ENCODE assay signal across 9 cellular contexts in genomic region chr6:159110013-159110412, GRCh38. TPM values are rescaled to one million over a fixed set of nuclear protein-coding genes. Genes with fewer than 3 reads are reported as not detected.
A peak's percentile ranks its signal among the peaks of the same experiment; 100 is the strongest.
DNase-seq lines count a peak whose midpoint lies in the region; ATAC-seq and TF ChIP-seq lines count a peak whose summit lies in the region.
"Had no signal": no experiment of that assay in that cellular context is flagged by ENCODE, and none has a peak within 500 bp of the region (broad histone marks: within the 10 kb centered on the region; RNA-seq: fewer than 3 reads in every experiment).

No MANE protein-coding gene starts in this region.

- H3K79me2 ChIP-seq in SU-DHL-6 (ENCODE audit: insufficient read depth, low read length): no peaks in the 10 kb centered on the region

- no peaks in the 10 kb centered on the region for H3K9me3 ChIP-seq in SU-DHL-6 (ENCODE audit: insufficient read depth, low read length)

- peaks cover 6% of the 10 kb centered on the region for H3K4me1 ChIP-seq in foreskin keratinocyte

- no peaks in the 10 kb centered on the region for H3K36me3 Mint-ChIP-seq in stimulated activated naive B cell treated with anti-CD40 and anti-IgM and Interleukin-4, amounts not matched to agents 10 μg/mL and 1 μg/mL and 100 μg/mL, for 72 hours
- H3K36me3 Mint-ChIP-seq: activated naive CD4-positive, alpha-beta T cell treated with anti-CD3 and anti-CD28 coated beads, Interleukin-2, amount 50 U/mL, for 24 hours had no signal

- no peak overlapping the region for H3K9ac ChIP-seq in SU-DHL-6 (ENCODE audit: low read length)

- no peaks in the 10 kb centered on the region for H3K27me3 ChIP-seq in SU-DHL-6 (ENCODE audit: low read length)
- H3K27me3 ChIP-seq in foreskin keratinocyte: no peaks in the 10 kb centered on the region

- DNase-seq in NCI-H345 (lab: John Stamatoyannopoulos, UW): peak; percentile 9
- DNase-seq in NCI-H345 treated with DMSO at 0.1 percent for 48 hours (lab: John Stamatoyannopoulos, UW; ENCODE audit: unreplicated experiment): no peak
- DNase-seq in HS-5 (ENCODE audit: low read depth): peak; percentile 20
- peak in 1 of 2 donors; percentile 56 for DNase-seq in foreskin keratinocyte
- no peak for DNase-seq in stimulated activated naive B cell treated with anti-CD40 and anti-IgM and Interleukin-4, amounts not matched to agents 10 μg/mL and 1 μg/mL and 100 μg/mL, for 72 hours

- H3K4me3 Mint-ChIP-seq in stimulated activated naive B cell treated with anti-CD40 and anti-IgM and Interleukin-4, amounts not matched to agents 10 μg/mL and 1 μg/mL and 100 μg/mL, for 72 hours: no peak overlapping the region

- no peaks in the 10 kb centered on the region for H3K36me3 ChIP-seq in SU-DHL-6 (ENCODE audit: low read length)

- H3K27ac Mint-ChIP-seq in stimulated activated naive B cell treated with anti-CD40 and anti-IgM and Interleukin-4, amounts not matched to agents 10 μg/mL and 1 μg/mL and 100 μg/mL, for 72 hours: peak overlapping the region; percentile 37

- H2AFZ ChIP-seq in SU-DHL-6 (ENCODE audit: low read depth, low read length, severe bottlenecking): no peak overlapping the region

- no peak overlapping the region for H3K4me2 ChIP-seq in SU-DHL-6 (ENCODE audit: low read depth, low read length, poor library complexity, severe bottlenecking)

- H3K27me3 Mint-ChIP-seq in stimulated activated naive B cell treated with anti-CD40 and anti-IgM and Interleukin-4, amounts not matched to agents 10 μg/mL and 1 μg/mL and 100 μg/mL, for 72 hours: no peaks in the 10 kb centered on the region
- H3K27me3 Mint-ChIP-seq: activated naive CD4-positive, alpha-beta T cell treated with anti-CD3 and anti-CD28 coated beads, Interleukin-2, amount 50 U/mL, for 24 hours had no signal

- H3K9me3 Mint-ChIP-seq in stimulated activated naive B cell treated with anti-CD40 and anti-IgM and Interleukin-4, amounts not matched to agents 10 μg/mL and 1 μg/mL and 100 μg/mL, for 72 hours: no peaks in the 10 kb centered on the region
- H3K9me3 Mint-ChIP-seq: activated naive CD4-positive, alpha-beta T cell treated with anti-CD3 and anti-CD28 coated beads, Interleukin-2, amount 50 U/mL, for 24 hours had no signal

- TF ChIP-seq CTCF in SU-DHL-6 (IDR thresholded peaks at IDR 0.05; ENCODE audit: insufficient read depth, low read length, poor library complexity, severe bottlenecking): peak; percentile 78
- peak; percentile 75 for TF ChIP-seq CTCF in foreskin keratinocyte (conservative IDR thresholded peaks at IDR 0.05)

- no peaks in the 10 kb centered on the region for H4K20me1 ChIP-seq in SU-DHL-6 (ENCODE audit: low read depth, low read length)

- peak; percentile 25 for ATAC-seq in foreskin keratinocyte
- ATAC-seq in stimulated activated naive B cell treated with anti-CD40 and anti-IgM and Interleukin-4, amounts not matched to agents 10 μg/mL and 1 μg/mL and 100 μg/mL, for 72 hours (replicated peaks): no peak
- no peak for ATAC-seq in GM21825 (IDR thresholded peaks at IDR 0.05; ENCODE audit: unreplicated experiment)
- no peak for ATAC-seq in GM19324 (IDR thresholded peaks at IDR 0.05; ENCODE audit: low FRiP score, unreplicated experiment)

- H3K9me2 ChIP-seq in SU-DHL-6 (replicated peaks; ENCODE audit: insufficient read depth, low read length): no peaks in the 10 kb centered on the region

- no peak overlapping the region for H3K4me3 ChIP-seq in SU-DHL-6 (ENCODE audit: insufficient read depth, low read length, poor library complexity, severe bottlenecking)

- H3K27ac ChIP-seq in SU-DHL-6 (ENCODE audit: low read depth, low read length): no peak overlapping the region
- no peak overlapping the region for H3K27ac ChIP-seq in foreskin keratinocyte

- H3K4me1 Mint-ChIP-seq in stimulated activated naive B cell treated with anti-CD40 and anti-IgM and Interleukin-4, amounts not matched to agents 10 μg/mL and 1 μg/mL and 100 μg/mL, for 72 hours: peaks cover 58 to 83% of the 10 kb centered on the region in 2 donors

- H3F3A ChIP-seq in SU-DHL-6 (ENCODE audit: insufficient read depth): peaks cover 28% of the 10 kb centered on the region

RNA-seq across cellular contexts. Expression of gene FNDC1, which starts 59.2 kb away (rescaled TPM):
- total RNA-seq in foreskin keratinocyte: 0.03 and 0.04 TPM in 2 replicates
- polyA plus RNA-seq in foreskin keratinocyte: 0.01 and 0.02 TPM in 2 replicates

Comparison
In these comparisons a context has a peak if more than half of its experiments do, and no peak if none do; other contexts are left out.
1. DNase-seq: peak in NCI-H345 (single experiment) and HS-5 (single experiment); none in NCI-H345 treated with DMSO at 0.1 percent for 48 hours (single experiment) and stimulated activated naive B cell treated with anti-CD40 and anti-IgM and Interleukin-4, amounts not matched to agents 10 μg/mL and 1 μg/mL and 100 μg/mL, for 72 hours (single experiment).